Comparison of ENCODE assay signal across 22 cellular contexts in the genomic region with DNA sequence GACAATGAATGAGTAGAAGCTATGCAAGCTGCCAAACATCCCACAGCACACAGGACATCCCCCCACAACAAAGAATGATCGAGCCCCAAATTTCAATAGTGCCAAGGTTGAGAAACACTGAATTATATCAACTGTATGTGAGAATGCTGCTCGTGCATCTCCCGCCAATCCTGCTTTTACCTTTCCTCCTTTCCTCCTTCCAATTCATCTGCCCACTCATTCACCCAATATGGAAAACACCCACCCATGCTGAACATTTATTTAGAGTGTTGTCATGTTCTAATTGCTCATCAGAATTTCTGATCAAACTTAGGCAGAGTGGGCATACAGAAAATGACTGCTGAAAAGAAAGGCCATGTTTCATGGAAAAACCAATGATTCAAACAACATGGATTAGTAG.
"Had no signal": no experiment of that assay in that cellular context is flagged by ENCODE, and none has a peak within 500 bp of the region (broad histone marks: within the 10 kb centered on the region; RNA-seq: fewer than 3 reads in every experiment).

No MANE protein-coding gene starts in this region.

- DNase-seq: stimulated activated CD4-positive, alpha-beta T cell treated with anti-CD3 and anti-CD28 coated beads, Interleukin-2, amount 100 ng/mL, for 48 hours; stimulated activated CD4-positive, alpha-beta T cell treated with anti-CD3 and anti-CD28 coated beads, Interleukin-4, amount 100 ng/mL, for 1 hour; stimulated activated CD4-positive, alpha-beta T cell treated with anti-CD3 and anti-CD28 coated beads, Interleukin-4, amount 100 ng/mL, for 24 hours; stimulated activated CD4-positive, alpha-beta T cell treated with anti-CD3 and anti-CD28 coated beads, Interleukin-4, amount 100 ng/mL, for 4 hours; stimulated activated CD8-positive, alpha-beta memory T cell treated with anti-CD3 and anti-CD28 coated beads, Interleukin-4, amount 100 ng/mL, for 48 hours; stimulated activated naive B cell treated with anti-CD40 and anti-IgM and Interleukin-4, amounts not matched to agents 10 μg/mL and 1 μg/mL and 100 μg/mL, for 72 hours; stimulated activated naive CD4-positive, alpha-beta T cell; stimulated activated naive CD4-positive, alpha-beta T cell treated with Interleukin-2 at 50 U/mL for 16 hours; stimulated activated naive CD8-positive, alpha-beta T cell treated with anti-CD3 and anti-CD28 coated beads, Interleukin-15, amount 100 ng/mL, for 72 hours; stimulated activated naive CD8-positive, alpha-beta T cell treated with anti-CD3 and anti-CD28 coated beads, Interleukin-15, Interleukin-2, amounts not matched to agents 100 U/mL and 50 U/mL, for 24 hours; stomach; substantia nigra; testis; thyroid gland; tibial artery; transverse colon; trophoblast cell; upper lobe of left lung; upper lobe of right lung; uterus had no signal

- ATAC-seq: stimulated activated effector memory CD8-positive, alpha-beta T cell treated with anti-CD3 and anti-CD28 coated beads, Interleukin-12 subunit alpha, Interleukin-12 subunit beta, amount 100 ng/mL, for 72 hours; stimulated activated memory B cell treated with anti-CD40 and anti-IgM and Interleukin-4, amounts not matched to agents 10 μg/mL and 1 μg/mL and 100 μg/mL, for 72 hours; stimulated activated naive B cell treated with anti-CD40 and anti-IgM and Interleukin-4, amounts not matched to agents 10 μg/mL and 1 μg/mL and 100 μg/mL, for 72 hours; stimulated activated naive CD8-positive, alpha-beta T cell treated with anti-CD3 and anti-CD28 coated beads, Interleukin-15, amount 100 ng/mL, for 72 hours; stimulated activated naive CD8-positive, alpha-beta T cell treated with anti-CD3 and anti-CD28 coated beads, Interleukin-15, Interleukin-2, amounts not matched to agents 100 U/mL and 50 U/mL, for 24 hours; upper lobe of right lung had no signal
